22 cellular contexts compared by ENCODE assay signal in the genomic region with DNA sequence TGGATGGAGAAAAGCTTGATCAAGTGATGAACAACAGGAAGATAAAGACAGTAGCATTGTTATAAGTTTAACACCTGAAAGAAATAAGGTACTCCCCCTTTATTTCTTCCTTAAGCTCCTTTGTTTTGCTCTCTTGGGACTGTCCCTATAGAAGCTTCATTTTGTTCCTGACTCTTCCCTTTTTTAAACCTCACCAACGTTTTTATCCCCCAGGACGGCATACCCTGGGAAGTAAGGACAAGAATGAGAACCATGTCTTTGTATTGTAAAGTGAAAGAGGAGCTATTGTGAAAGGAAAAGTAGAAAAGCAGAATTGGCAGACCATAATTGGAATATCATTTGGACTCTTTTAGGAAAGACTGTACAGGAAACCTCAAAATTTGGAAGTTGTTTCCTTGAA.
"Had no signal": no experiment of that assay in that cellular context is flagged by ENCODE, and none has a peak within 500 bp of the region (broad histone marks: within the 10 kb centered on the region; RNA-seq: fewer than 3 reads in every experiment).

No MANE protein-coding gene starts in this region.

- H3K9me3 ChIP-seq: esophagus muscularis mucosa, gastroesophageal sphincter, heart left ventricle, right lobe of liver, suprapubic skin, vagina had no signal

- H3K27me3 ChIP-seq: esophagus muscularis mucosa, foreskin keratinocyte, gastroesophageal sphincter, heart left ventricle, hepatocyte, right lobe of liver, suprapubic skin, vagina had no signal

- H3K9ac ChIP-seq: parathyroid adenoma had no signal

- H3K4me1 ChIP-seq: esophagus muscularis mucosa, foreskin keratinocyte, gastroesophageal sphincter, heart left ventricle, parathyroid adenoma, right lobe of liver, suprapubic skin, vagina had no signal

- H3K36me3 Mint-ChIP-seq: memory B cell; natural killer cell; stimulated activated naive B cell treated with anti-CD40 and anti-IgM and Interleukin-4, amounts not matched to agents 10 μg/mL and 1 μg/mL and 100 μg/mL, for 72 hours had no signal

- H3K36me3 ChIP-seq: esophagus muscularis mucosa, gastroesophageal sphincter, heart left ventricle, right lobe of liver, suprapubic skin, vagina had no signal

- H3K4me2 ChIP-seq: hepatocyte had no signal

- H3K4me3 Mint-ChIP-seq: memory B cell; natural killer cell; stimulated activated naive B cell treated with anti-CD40 and anti-IgM and Interleukin-4, amounts not matched to agents 10 μg/mL and 1 μg/mL and 100 μg/mL, for 72 hours; stimulated activated naive CD8-positive, alpha-beta T cell treated with anti-CD3 and anti-CD28 coated beads, Interleukin-15, Interleukin-2, amounts not matched to agents 100 ng/mL and 50 ng/mL, for 24 hours had no signal

- DNase-seq: dermis blood vessel endothelial cell; effector memory CD4-positive, alpha-beta T cell; foreskin keratinocyte; heart left ventricle; natural killer cell; right lobe of liver; small intestine; stimulated activated CD4-positive, alpha-beta T cell treated with anti-CD3 and anti-CD28 coated beads, Interleukin-15, amount 100 ng/mL, for 24 hours; stimulated activated CD4-positive, alpha-beta T cell treated with anti-CD3 and anti-CD28 coated beads, Interleukin-2, amount 100 ng/mL, for 48 hours; stimulated activated naive B cell treated with anti-CD40 and anti-IgM and Interleukin-4, amounts not matched to agents 10 μg/mL and 1 μg/mL and 100 μg/mL, for 72 hours; trophoblast cell had no signal

- ATAC-seq: foreskin keratinocyte; gastroesophageal sphincter; heart left ventricle; natural killer cell; right lobe of liver; stimulated activated naive B cell treated with anti-CD40 and anti-IgM and Interleukin-4, amounts not matched to agents 10 μg/mL and 1 μg/mL and 100 μg/mL, for 72 hours had no signal

- H2AFZ ChIP-seq: hepatocyte, parathyroid adenoma had no signal

- H3K79me2 ChIP-seq: hepatocyte, parathyroid adenoma had no signal

- H3K9me3 Mint-ChIP-seq: memory B cell; stimulated activated naive CD8-positive, alpha-beta T cell treated with anti-CD3 and anti-CD28 coated beads, Interleukin-15, Interleukin-2, amounts not matched to agents 100 ng/mL and 50 ng/mL, for 24 hours had no signal

- H3K27ac Mint-ChIP-seq: memory B cell; natural killer cell; progenitor cell of endocrine pancreas; stimulated activated naive B cell treated with anti-CD40 and anti-IgM and Interleukin-4, amounts not matched to agents 10 μg/mL and 1 μg/mL and 100 μg/mL, for 72 hours; stimulated activated naive CD8-positive, alpha-beta T cell treated with anti-CD3 and anti-CD28 coated beads, Interleukin-15, Interleukin-2, amounts not matched to agents 100 ng/mL and 50 ng/mL, for 24 hours had no signal

- H3K4me3 ChIP-seq: coronary artery, esophagus muscularis mucosa, gastroesophageal sphincter, heart left ventricle, hepatocyte, lung, right lobe of liver, suprapubic skin, vagina had no signal

- H3K4me1 Mint-ChIP-seq: memory B cell; stimulated activated naive B cell treated with anti-CD40 and anti-IgM and Interleukin-4, amounts not matched to agents 10 μg/mL and 1 μg/mL and 100 μg/mL, for 72 hours had no signal

- H3K27ac ChIP-seq: coronary artery, esophagus muscularis mucosa, foreskin keratinocyte, gastroesophageal sphincter, heart left ventricle, hepatocyte, parathyroid adenoma, right lobe of liver, suprapubic skin, vagina had no signal

- H3K27me3 Mint-ChIP-seq: memory B cell; progenitor cell of endocrine pancreas; stimulated activated naive B cell treated with anti-CD40 and anti-IgM and Interleukin-4, amounts not matched to agents 10 μg/mL and 1 μg/mL and 100 μg/mL, for 72 hours; stimulated activated naive CD8-positive, alpha-beta T cell treated with anti-CD3 and anti-CD28 coated beads, Interleukin-15, Interleukin-2, amounts not matched to agents 100 ng/mL and 50 ng/mL, for 24 hours had no signal
